Comparison of ENCODE assay signal across 21 cellular contexts in the genomic region with DNA sequence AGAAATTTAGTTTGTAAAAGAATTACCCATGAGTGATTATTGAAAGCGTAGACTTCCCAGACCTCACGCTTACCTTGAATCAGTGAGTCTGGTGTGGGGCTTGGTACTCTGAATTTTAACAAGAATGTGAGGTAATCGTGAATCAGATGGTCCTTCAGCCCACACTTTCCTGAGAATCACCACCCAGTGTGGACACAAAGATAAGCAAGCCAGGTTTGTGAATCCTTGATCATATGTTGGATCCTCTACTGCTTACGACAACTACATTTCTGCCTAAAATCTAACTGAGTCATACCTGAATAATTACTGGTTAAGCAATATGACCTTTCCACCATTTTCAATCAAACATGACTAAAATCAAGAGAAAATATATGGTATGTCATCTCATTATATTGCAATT.
A peak's percentile ranks its signal among the peaks of the same experiment; 100 is the strongest.
DNase-seq lines count a peak whose midpoint lies in the region; ATAC-seq, FAIRE-seq and TF ChIP-seq lines count a peak whose summit lies in the region.
"Had no signal": no experiment of that assay in that cellular context is flagged by ENCODE, and none has a peak within 500 bp of the region (broad histone marks: within the 10 kb centered on the region; RNA-seq: fewer than 3 reads in every experiment).

No MANE protein-coding gene starts in this region.

- no peaks in the 10 kb centered on the region for H3K36me3 ChIP-seq in breast epithelium
- no peaks in the 10 kb centered on the region for H3K36me3 ChIP-seq in PC-3 (ENCODE audit: low read depth, low read length)
- H3K36me3 ChIP-seq in H1 (ENCODE audit: control insufficient read depth in 2 of 4, insufficient read depth in 4 of 4, low read length in 3 of 4), result no peaks in the 10 kb centered on the region
- H3K36me3 ChIP-seq: BLaER1 had no signal

- H3K4me1 ChIP-seq in breast epithelium (no peaks in the 10 kb centered on the region), PC-3 (ENCODE audit: insufficient read depth, low read length) (peaks cover 17% of the 10 kb centered on the region), H1 (replicated peaks in 1 of 4; ENCODE audit: control insufficient read depth in 3 of 4, insufficient read depth in 4 of 4, low read length in 3 of 4) (no peaks in the 10 kb centered on the region)
- H3K4me1 ChIP-seq: A549, BLaER1 had no signal

- H2BK20ac ChIP-seq in H1 (ENCODE audit: low read length), result no peak overlapping the region

- H2AK5ac ChIP-seq in H1 (ENCODE audit: low read depth, low read length), result no peak overlapping the region

- no peak overlapping the region for H4K8ac ChIP-seq in H1 (ENCODE audit: extremely low read depth, insufficient read depth, low read length)

- H3K27ac ChIP-seq in breast epithelium (no peak overlapping the region), PC-3 (ENCODE audit: low read length) (peak overlapping the region; percentile 62), H1 (ENCODE audit: low read depth, low read length) (no peak overlapping the region)
- H3K27ac ChIP-seq: 22Rv1, A549, BLaER1 had no signal

- TF ChIP-seq RAD21 in H1 (IDR thresholded peaks at IDR 0.05 in 1 of 2, conservative IDR thresholded peaks at IDR 0.05 in 1 of 2; ENCODE audit: low read depth in 2 of 2, low read length in 2 of 2), result no peak

- H3K27me3 ChIP-seq in breast epithelium, result no peaks in the 10 kb centered on the region
- H3K27me3 ChIP-seq in PC-3 (ENCODE audit: low read length), result peaks cover 15% of the 10 kb centered on the region; the same call in 1 of the 2 replicates
- H3K27me3 ChIP-seq in H1 (replicated peaks in 1 of 4; ENCODE audit: control insufficient read depth in 3 of 4, extremely low read depth in 1 of 4, insufficient read depth in 3 of 4, low read length in 3 of 4), result no peaks in the 10 kb centered on the region
- H3K27me3 ChIP-seq: BLaER1 had no signal

- WGBS in H1 (ENCODE audit: extremely low coverage in 1 of 2, insufficient coverage in 1 of 2, insufficient read length in 1 of 2, insufficient replicate concordance in 2 of 2, low coverage in 1 of 2, low lambda C conversion rate in 2 of 2, missing lambda C conversion rate in 1 of 2), 2 experiments, result 89% methylated on average over 4 of the region's 4 CpGs; no CpG with 5 or more reads in 1 of the 2 experiments

- H3K56ac ChIP-seq in H1 (replicated peaks; ENCODE audit: insufficient read length, low read depth, low read length), result no peak overlapping the region

- H3K9me2 ChIP-seq in PC-3 (replicated peaks; ENCODE audit: low read length), result no peaks in the 10 kb centered on the region

- DNase-seq in MCF 10A (ENCODE audit: unreplicated experiment) (peak; percentile 9), breast epithelium (ENCODE audit: low spot score in 2 of 2) (no peak), PC-3 (peak; percentile 76), H1 (ENCODE audit: low read depth in 1 of 2, low spot score in 2 of 2) (no peak), DMS53 treated with DMSO at 0.1 percent for 48 hours (lab: John Stamatoyannopoulos, UW; ENCODE audit: unreplicated experiment) (no peak)
- no peak for DNase-seq in activated CD4-positive, alpha-beta T cell treated with anti-CD3 and anti-CD28 coated beads for 48 hours
- DNase-seq: CD4-positive, alpha-beta memory T cell; DMS153; DMS79 treated with DMSO at 0.1 percent for 48 hours; EL; GOT3; H9 had no signal

- H2BK120ac ChIP-seq in H1 (replicated peaks; ENCODE audit: low read depth, low read length), result no peak overlapping the region

- no peaks in the 10 kb centered on the region for H3K79me1 ChIP-seq in H1 (ENCODE audit: low read depth, low read length)

- H3K27me3 Mint-ChIP-seq in MCF 10A (ENCODE audit: insufficient read depth, unreplicated experiment), result no peaks in the 10 kb centered on the region

- no peak for FAIRE-seq in H1 (lab: Jason Lieb, UNC)
- FAIRE-seq: A549, G401.6, GM12891, GM19239, K562 had no signal

- H2BK15ac ChIP-seq in H1 (ENCODE audit: low read length), result 0 out of 2 replicates have a peak overlapping the region, but pooled peaks have one; percentile 37

- H3K9ac ChIP-seq in PC-3 (ENCODE audit: low read length) (peak overlapping the region; percentile 15; the same call in 1 of the 2 replicates), H1 (replicated peaks in 1 of 4; ENCODE audit: extremely low read depth in 1 of 4, low read depth in 3 of 4, low read length in 3 of 4) (no peak overlapping the region)
- H3K9ac ChIP-seq: BLaER1 had no signal

- no peaks in the 10 kb centered on the region for H3K9me3 Mint-ChIP-seq in MCF 10A (ENCODE audit: unreplicated experiment)
- H3K9me3 Mint-ChIP-seq: H9 had no signal

- no peak overlapping the region for H3K27ac Mint-ChIP-seq in MCF 10A (ENCODE audit: low read depth, unreplicated experiment)
- H3K27ac Mint-ChIP-seq: CD14-positive monocyte; CD4-positive, alpha-beta memory T cell; H9 had no signal

- BruUV-seq in MCF 10A (replicated peaks; lab: Mats Ljungman, UMichigan) (no TSS peak), PC-3 (replicated peaks; lab: Mats Ljungman, UMichigan) (no TSS peak)

- POLR2A ChIA-PET in MCF 10A (lab: Yijun Ruan, JAX) (no interaction called here), PC-3 (lab: Charles Lee; ENCODE audit: unreplicated experiment) (no interaction called here), H1 (lab: Charles Lee; ENCODE audit: partially characterized antibody) (no interaction called here)

- H3K23ac ChIP-seq in H1 (ENCODE audit: insufficient read length), result no peak overlapping the region

- no peaks in the 10 kb centered on the region for H3K9me3 ChIP-seq in breast epithelium
- no peaks in the 10 kb centered on the region for H3K9me3 ChIP-seq in PC-3 (ENCODE audit: low read length)
- no peaks in the 10 kb centered on the region for H3K9me3 ChIP-seq in H1 (ENCODE audit: insufficient read depth in 2 of 2, low read depth in 1 of 2, low read length in 1 of 2)
- H3K9me3 ChIP-seq: A549, BLaER1 had no signal

- no peak for ATAC-seq in PC-3
- ATAC-seq in HG02840 (IDR thresholded peaks at IDR 0.05; ENCODE audit: low FRiP score, unreplicated experiment), result no peak
- ATAC-seq: A549, K562 had no signal

- H3K36me3 Mint-ChIP-seq in MCF 10A (ENCODE audit: insufficient read depth, unreplicated experiment), result no peaks in the 10 kb centered on the region
- H3K36me3 Mint-ChIP-seq: CD14-positive monocyte; CD4-positive, alpha-beta memory T cell had no signal

- TF ChIP-seq POLR2A in breast epithelium (IDR thresholded peaks at IDR 0.05) (no peak), H1 (IDR thresholded peaks at IDR 0.05; ENCODE audit: control extremely low read depth in 1 of 2, low read depth in 2 of 2, low read length in 2 of 2) (no peak)

- CTCF ChIA-PET in MCF 10A (lab: Yijun Ruan, JAX) (no interaction called here), PC-3 (lab: Charles Lee) (no interaction called here), H1 (lab: Charles Lee; ENCODE audit: partially characterized antibody) (no interaction called here)

- H3K14ac ChIP-seq in H1 (ENCODE audit: insufficient read length), result no peak overlapping the region

- H4K91ac ChIP-seq in H1 (replicated peaks; ENCODE audit: insufficient read length, low read length), result no peak overlapping the region

- no peaks in the 10 kb centered on the region for H3K4me1 Mint-ChIP-seq in MCF 10A (ENCODE audit: insufficient read depth, unreplicated experiment)
- H3K4me1 Mint-ChIP-seq: CD14-positive monocyte; CD4-positive, alpha-beta memory T cell had no signal

- H2AFZ ChIP-seq in PC-3 (ENCODE audit: low read length) (no peak overlapping the region), H1 (ENCODE audit: low read length) (no peak overlapping the region)

- no peaks in the 10 kb centered on the region for H3K23me2 ChIP-seq in H1 (ENCODE audit: low read depth, low read length)

- no peak overlapping the region for H3K4ac ChIP-seq in H1 (replicated peaks; ENCODE audit: insufficient read length, low read depth, low read length)

- H3K79me2 ChIP-seq in PC-3 (ENCODE audit: low read length) (no peaks in the 10 kb centered on the region), H1 (ENCODE audit: control insufficient read depth in 1 of 2, insufficient read depth in 2 of 2, low read length in 2 of 2) (no peaks in the 10 kb centered on the region)

- H3K4me3 ChIP-seq in breast epithelium, result no peak overlapping the region
- no peak overlapping the region for H3K4me3 ChIP-seq in PC-3 (ENCODE audit: low read length)
- H3K4me3 ChIP-seq in H1 (ENCODE audit: extremely low read depth in 1 of 4, insufficient read depth in 2 of 4, low read depth in 3 of 4, low read length in 4 of 4), result no peak overlapping the region
- H3K4me3 ChIP-seq: A549, BLaER1, K562 had no signal

- TF ChIP-seq CTCF in MCF 10A (IDR thresholded peaks at IDR 0.05; ENCODE audit: unreplicated experiment) (no peak), breast epithelium (IDR thresholded peaks at IDR 0.05) (no peak), PC-3 (conservative IDR thresholded peaks at IDR 0.05; ENCODE audit: low read depth, low read length) (no peak), H1 (IDR thresholded peaks at IDR 0.05; ENCODE audit: control extremely low read depth in 1 of 3, insufficient read depth in 1 of 3, low read depth in 1 of 3, low read length in 3 of 3) (no peak)

- 0 out of 2 replicates have a peak overlapping the region, but pooled peaks have one; percentile 17 for H3K4me2 ChIP-seq in PC-3 (ENCODE audit: low read length)
- H3K4me2 ChIP-seq in H1 (ENCODE audit: insufficient read depth in 1 of 2, low read depth in 2 of 2, low read length in 2 of 2), result no peak overlapping the region
- H3K4me2 ChIP-seq: A549, BLaER1 had no signal

- H3F3A ChIP-seq in PC-3 (ENCODE audit: low read length, unreplicated experiment), result no peaks in the 10 kb centered on the region

- H4K20me1 ChIP-seq in PC-3 (ENCODE audit: low read length), result no peaks in the 10 kb centered on the region
- no peaks in the 10 kb centered on the region for H4K20me1 ChIP-seq in H1 (replicated peaks in 1 of 2; ENCODE audit: control insufficient read depth in 1 of 2, insufficient read depth in 2 of 2, low read length in 2 of 2)
- H4K20me1 ChIP-seq: BLaER1 had no signal

- no peak overlapping the region for H3K4me3 Mint-ChIP-seq in MCF 10A (ENCODE audit: unreplicated experiment)
- H3K4me3 Mint-ChIP-seq: CD14-positive monocyte; CD4-positive, alpha-beta memory T cell; H9 had no signal

- TF ChIP-seq EP300 in H1 (IDR thresholded peaks at IDR 0.05; ENCODE audit: borderline replicate concordance in 1 of 2, low read depth in 2 of 2, low read length in 2 of 2), result no peak

- no peak overlapping the region for H4K5ac ChIP-seq in H1 (ENCODE audit: insufficient read length, low read depth, low read length)

- intact Hi-C loops in MCF 10A (cut with micrococcal nuclease) (no loop called here), breast epithelium (cut with DNase I; ENCODE audit: low total_unique reads) (no loop called here), PC-3 (cut with micrococcal nuclease) (no loop called here)

- H2BK5ac ChIP-seq in H1 (ENCODE audit: low read depth, low read length), result no peak overlapping the region

- H2BK12ac ChIP-seq in H1 (ENCODE audit: low read depth, low read length), result no peak overlapping the region

- no peak overlapping the region for H3K18ac ChIP-seq in H1 (ENCODE audit: extremely low read depth, low read length)

TF ChIP-seq in H1, 55 proteins besides CTCF, POLR2A, EP300 and RAD21 (continues in another document):
- no peak for TF ChIP-seq SIN3A (conservative IDR thresholded peaks at IDR 0.05 in 1 of 2, IDR thresholded peaks at IDR 0.05 in 1 of 2; ENCODE audit: low read depth in 1 of 2, low read length in 2 of 2)
- TF ChIP-seq SUZ12 (IDR thresholded peaks at IDR 0.05; ENCODE audit: low read length), result no peak
- no peak for TF ChIP-seq CHD2 (IDR thresholded peaks at IDR 0.05; ENCODE audit: low read length)
- TF ChIP-seq SP2 (IDR thresholded peaks at IDR 0.05; ENCODE audit: low read length), result no peak
- TF ChIP-seq JUND (IDR thresholded peaks at IDR 0.05; ENCODE audit: low read length), result no peak

Comparison
In these comparisons a context has a peak if more than half of its experiments do, and no peak if none do; other contexts are left out.
1. DNase-seq: peak in MCF 10A (single experiment) and PC-3 (single experiment); none in breast epithelium (0 of 2), H1 (0 of 2), DMS53 treated with DMSO at 0.1 percent for 48 hours (single experiment) and activated CD4-positive, alpha-beta T cell treated with anti-CD3 and anti-CD28 coated beads for 48 hours (single experiment).